Comparison of ENCODE assay signal across 9 cellular contexts in the genomic region with DNA sequence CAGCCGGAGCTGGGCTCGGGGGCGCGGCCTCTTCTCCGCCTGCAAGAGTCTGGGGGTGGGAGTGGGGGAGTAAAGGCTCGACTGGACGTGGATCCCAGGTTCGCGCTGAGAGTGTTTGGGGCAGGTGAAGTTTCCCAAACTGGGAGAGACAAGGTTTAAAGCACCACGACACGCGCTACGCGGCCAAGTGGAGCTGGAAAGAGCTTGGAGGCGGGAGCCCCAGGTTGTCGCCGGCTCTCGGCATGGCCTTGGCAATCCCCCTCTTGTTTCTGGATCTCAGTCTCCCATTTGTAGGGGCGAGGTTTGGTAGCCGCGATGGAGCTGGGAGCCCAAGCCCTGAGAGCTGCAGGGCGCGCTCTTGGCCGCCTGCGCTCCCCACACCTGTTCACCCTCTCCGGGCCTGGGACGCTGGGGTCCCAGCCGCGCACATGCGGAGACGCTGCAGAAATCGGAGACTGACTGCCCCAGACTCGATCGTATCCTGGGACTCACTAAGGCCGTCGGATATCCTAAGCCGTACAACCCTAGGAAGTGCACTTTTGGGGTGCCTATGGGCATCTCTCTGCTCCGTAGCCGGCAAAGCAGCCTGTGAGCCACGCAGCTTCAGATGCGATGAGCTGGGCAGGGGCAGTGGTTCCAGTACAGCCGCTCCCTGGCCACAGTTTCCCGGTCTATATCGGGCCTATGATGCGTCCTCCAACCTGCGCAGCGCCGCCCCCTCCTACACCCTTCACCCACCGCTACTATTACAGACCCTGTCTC. TPM values are rescaled to one million over a fixed set of nuclear protein-coding genes. Genes with fewer than 3 reads are reported as not detected.
DNase-seq lines count a peak whose midpoint lies in the region; ATAC-seq and TF ChIP-seq lines count a peak whose summit lies in the region.
"Had no signal": no experiment of that assay in that cellular context is flagged by ENCODE, and none has a peak within 500 bp of the region (broad histone marks: within the 10 kb centered on the region; RNA-seq: fewer than 3 reads in every experiment).

No MANE protein-coding gene starts in this region.

- H3K4me1 ChIP-seq in stomach: peaks cover 23 to 60% (median 43%) of the 10 kb centered on the region in 4 donors

- peak; percentile 29 for ATAC-seq in left colon
- no peak for ATAC-seq in GM18498 (IDR thresholded peaks at IDR 0.05; ENCODE audit: unreplicated experiment)

- H3K27me3 ChIP-seq in stomach: peaks cover 0 to 18% (median 18%) of the 10 kb centered on the region in 3 donors

- DNase-seq in GM10266 (ENCODE audit: extremely low spot score) (peak; percentile 64), HuH-7 (ENCODE audit: low spot score) (peak; percentile 50), left colon (peak in 1 of 2 donors; percentile 31), stomach (no peak), pons (ENCODE audit: low spot score) (no peak)
- no peak for DNase-seq in activated CD4-positive, CD25-positive, alpha-beta regulatory T cell (lab: John Stamatoyannopoulos, UW)

- H3K36me3 ChIP-seq in stomach: no peaks in the 10 kb centered on the region

- TF ChIP-seq POLR2A in stomach (IDR thresholded peaks at IDR 0.05): no peak

- intact Hi-C loops in left colon (cut with DNase I, micrococcal nuclease) (loop anchor here in 1 of 2 donors (10.0 kb wide), 1 partner anchor 92 kb away; no protein-coding TSS in a partner anchor), stomach (cut with DNase I; ENCODE audit: low total_unique reads) (no loop called here)

- TF ChIP-seq CTCF in GM10266 (IDR thresholded peaks at IDR 0.05; ENCODE audit: control insufficient read depth, insufficient read depth, low read depth, missing control alignments): peak; percentile 21
- TF ChIP-seq CTCF in brain (conservative IDR thresholded peaks at IDR 0.05): no peak
- no peak for TF ChIP-seq CTCF in stomach (IDR thresholded peaks at IDR 0.05)

- peak overlapping the region; percentile 75 to 90 (median 84) for H3K4me3 Mint-ChIP-seq in brain

- peaks cover 0 to 27% (median 3%) of the 10 kb centered on the region in 5 experiments for H3K9me3 Mint-ChIP-seq in brain

- H3K27me3 Mint-ChIP-seq in brain: peaks cover 33% of the 10 kb centered on the region

- peak overlapping the region in 4 of 5 experiments; percentile 28 to 53 (median 42) for H3K27ac Mint-ChIP-seq in brain

- H3K36me3 Mint-ChIP-seq in brain: no peaks in the 10 kb centered on the region

- TF ChIP-seq EP300 in stomach (IDR thresholded peaks at IDR 0.05): no peak

- H3K27ac ChIP-seq in stomach: peak overlapping the region; percentile 59 to 92 (median 86)

- H3K4me1 Mint-ChIP-seq in brain: peaks cover 16% of the 10 kb centered on the region

- H3K9me3 ChIP-seq in stomach: no peaks in the 10 kb centered on the region

- 2 to 4% (median 3%) methylated on average over 28 to 49 of the region's 49 CpGs for WGBS in stomach, 5 donors

- H3K4me3 ChIP-seq in stomach: peak overlapping the region; percentile 66 to 87 (median 84)

RNA-seq across cellular contexts. Expression of a gene that starts 0.9 kb away (rescaled TPM):
- polyA plus RNA-seq in brain (ENCODE audit: insufficient read depth, low read depth, low replicate concordance) (29.7 TPM), stomach (10 to 100 TPM in 2 of 3 donors, 1 to 10 TPM in 1; 4.9 to 13.0 (median 12.8) TPM)
- total RNA-seq in left colon (1 to 10 TPM; 1.9 to 5.6 TPM), stomach (10 to 100 TPM in 2 of 5 donors, 1 to 10 TPM in 3; 4.6 to 34.8 (median 9.6) TPM)
- total RNA-seq: LHCN-M2 had no signal

Comparison
In these comparisons a context has a peak if more than half of its experiments do, and no peak if none do; other contexts are left out.
1. DNase-seq: peak in GM10266 (single experiment) and HuH-7 (single experiment); none in stomach (single experiment), pons (single experiment) and activated CD4-positive, CD25-positive, alpha-beta regulatory T cell (0 of 4).